8 cellular contexts compared by ENCODE assay signal in the genomic region with DNA sequence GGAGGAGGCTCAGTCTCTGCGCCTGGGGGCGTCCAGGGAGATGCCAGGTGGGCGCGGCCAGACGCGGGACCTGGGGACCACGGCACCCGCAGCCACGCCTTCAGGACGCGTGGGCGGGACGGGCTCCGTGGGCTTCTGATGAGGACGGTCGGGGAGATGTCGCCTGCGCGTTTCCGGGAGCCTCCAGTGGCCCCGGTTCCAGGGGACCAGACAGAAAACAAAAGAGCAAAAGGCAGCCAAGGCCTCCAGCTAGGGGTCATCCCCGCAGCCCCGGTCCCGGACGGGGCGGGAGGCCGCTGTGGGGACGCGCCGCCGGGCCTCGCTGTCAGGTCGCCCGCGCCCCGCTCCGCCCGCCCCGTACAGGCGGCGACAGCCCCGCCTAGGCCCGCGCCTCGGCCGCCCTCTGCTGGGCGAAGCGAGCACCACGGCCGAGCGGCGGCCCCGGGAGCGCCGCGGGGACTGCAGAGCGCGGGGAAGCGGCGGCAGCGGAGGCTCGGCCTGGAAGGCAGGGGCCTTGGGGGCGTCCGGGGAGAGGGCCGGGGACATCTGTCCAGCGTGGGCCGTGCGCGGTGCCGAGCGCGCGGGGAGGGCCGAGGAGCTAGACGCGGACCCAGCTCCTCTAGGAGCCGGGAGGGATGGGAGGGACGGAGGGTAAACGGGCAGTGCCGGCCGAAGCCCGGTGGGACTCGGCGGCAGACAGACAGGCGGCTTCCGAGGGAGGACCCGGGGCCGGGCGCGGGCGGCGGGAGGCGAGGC. TPM values are rescaled to one million over a fixed set of nuclear protein-coding genes. Genes with fewer than 3 reads are reported as not detected.
DNase-seq lines count a peak whose midpoint lies in the region; ATAC-seq and TF ChIP-seq lines count a peak whose summit lies in the region.

No MANE protein-coding gene starts in this region.

- WGBS in testis, 2 donors: 0 to 1% methylated on average over 11 to 69 of the region's 93 CpGs

- 0 out of 2 replicates have a peak, but pooled peaks cover 3% of the 10 kb centered on the region for H3F3A ChIP-seq in GM23338 (replicated peaks; ENCODE audit: low read depth)

- H3K4me2 ChIP-seq in GM23338: peak overlapping the region; percentile 92
- peak overlapping the region; percentile 99 for H3K4me2 ChIP-seq in Karpas-422 (ENCODE audit: low read depth, low read length, poor library complexity, severe bottlenecking)

- TF ChIP-seq CTCF in GM23338 (conservative IDR thresholded peaks at IDR 0.05; ENCODE audit: low read depth in 2 of 2): peak; percentile 37 to 74
- peak in 2 of 3 donors; percentile 83 to 93 for TF ChIP-seq CTCF in omental fat pad (IDR thresholded peaks at IDR 0.05)
- TF ChIP-seq CTCF in testis (IDR thresholded peaks at IDR 0.05): peak; percentile 79 to 94 (median 94)

- peaks cover 17% of the 10 kb centered on the region for H3K27me3 Mint-ChIP-seq in GM23338 (ENCODE audit: insufficient read depth, low read depth, poor library complexity)
- H3K27me3 Mint-ChIP-seq in activated naive CD4-positive, alpha-beta T cell treated with anti-CD3 and anti-CD28 coated beads for 36 hours (ENCODE audit: low read depth): no peaks in the 10 kb centered on the region

- H3K9ac ChIP-seq in ES-I3 (ENCODE audit: low read depth, low read length) (peak overlapping the region; percentile 74), Karpas-422 (ENCODE audit: low read length) (peak overlapping the region; percentile 92)

- H3K4me3 Mint-ChIP-seq in GM23338: peak overlapping the region; percentile 71; the same call in 2 of the 3 replicates
- peak overlapping the region; percentile 80 for H3K4me3 Mint-ChIP-seq in activated naive CD4-positive, alpha-beta T cell treated with anti-CD3 and anti-CD28 coated beads for 36 hours

- H3K9me2 ChIP-seq in GM23338 (ENCODE audit: insufficient read depth) (no peaks in the 10 kb centered on the region), Karpas-422 (replicated peaks; ENCODE audit: insufficient read depth, low read length) (no peaks in the 10 kb centered on the region)

- H3K9me3 Mint-ChIP-seq in GM23338: peaks cover 9% of the 10 kb centered on the region
- H3K9me3 Mint-ChIP-seq in activated naive CD4-positive, alpha-beta T cell treated with anti-CD3 and anti-CD28 coated beads for 36 hours: peaks cover 8% of the 10 kb centered on the region

- H3K27ac Mint-ChIP-seq in GM23338: no peak overlapping the region
- peak overlapping the region; percentile 75 for H3K27ac Mint-ChIP-seq in activated naive CD4-positive, alpha-beta T cell treated with anti-CD3 and anti-CD28 coated beads for 36 hours

- H3K4me1 ChIP-seq in ES-I3 (ENCODE audit: insufficient read depth, low read length): no peaks in the 10 kb centered on the region; the same call in 1 of the 2 replicates
- peaks cover 11% of the 10 kb centered on the region; the same call in 1 of the 2 replicates for H3K4me1 ChIP-seq in GM23338 (ENCODE audit: insufficient read depth)
- peaks cover 42% of the 10 kb centered on the region for H3K4me1 ChIP-seq in Karpas-422 (ENCODE audit: low read length)
- peaks cover 6% of the 10 kb centered on the region for H3K4me1 ChIP-seq in testis

- peaks cover 22% of the 10 kb centered on the region for H3K4me1 Mint-ChIP-seq in GM23338
- H3K4me1 Mint-ChIP-seq in activated naive CD4-positive, alpha-beta T cell treated with anti-CD3 and anti-CD28 coated beads for 36 hours (ENCODE audit: low read depth): peaks cover 5% of the 10 kb centered on the region

- H3K9me3 ChIP-seq in ES-I3 (ENCODE audit: control insufficient read depth, insufficient read depth, low read length) (no peaks in the 10 kb centered on the region), Karpas-422 (ENCODE audit: low read length) (0 out of 2 replicates have a peak, but pooled peaks cover 4% of the 10 kb centered on the region), testis (no peaks in the 10 kb centered on the region)

- H3K27ac ChIP-seq in GM23338 (ENCODE audit: low read depth) (no peak overlapping the region), Karpas-422 (ENCODE audit: low read length) (peak overlapping the region; percentile 99), testis (peak overlapping the region; percentile 75 to 88)

- peak overlapping the region; percentile 73 for H3K4me3 ChIP-seq in GM23338
- H3K4me3 ChIP-seq in Karpas-422 (ENCODE audit: low read length): peak overlapping the region; percentile 77
- peak overlapping the region; percentile 60 to 65 for H3K4me3 ChIP-seq in testis

- H3K36me3 ChIP-seq in ES-I3 (ENCODE audit: insufficient read depth, low read length) (no peaks in the 10 kb centered on the region), GM23338 (ENCODE audit: insufficient read depth) (no peaks in the 10 kb centered on the region), Karpas-422 (ENCODE audit: insufficient read depth, low read length) (no peaks in the 10 kb centered on the region), testis (ENCODE audit: low read depth, missing control alignments) (no peaks in the 10 kb centered on the region)

- H2AFZ ChIP-seq in GM23338: peak overlapping the region; percentile 97
- H2AFZ ChIP-seq in Karpas-422 (ENCODE audit: low read length): peak overlapping the region; percentile 74

- H3K27me3 ChIP-seq in GM23338 (ENCODE audit: insufficient read depth): peaks cover 21% of the 10 kb centered on the region
- no peaks in the 10 kb centered on the region for H3K27me3 ChIP-seq in Karpas-422 (ENCODE audit: low read length)
- H3K27me3 ChIP-seq in testis: no peaks in the 10 kb centered on the region

- DNase-seq in GM23338 (ENCODE audit: low spot score) (peak; percentile 85), Karpas-422 (peak; percentile 94), SK-MEL-5 (ENCODE audit: low read depth, low spot score) (peak; percentile 64), globus pallidus (ENCODE audit: low spot score) (peak; percentile 66), omental fat pad (ENCODE audit: low spot score) (peak; percentile 70), testis (peak; percentile 73)
- peak; percentile 86 for DNase-seq in activated naive CD4-positive, alpha-beta T cell treated with anti-CD3 and anti-CD28 coated beads for 36 hours

- in situ Hi-C loops in SK-MEL-5 (cut with HindIII; ENCODE audit: low pct_unique_long_range_greater_than_20kb, low sequenced_read_pairs): no loop called here

- intact Hi-C loops in activated naive CD4-positive, alpha-beta T cell treated with anti-CD3 and anti-CD28 coated beads for 36 hours (cut with micrococcal nuclease): loop anchor here (1.0 to 10.0 kb wide), 9 partner anchors 39 to 880 kb away; a partner anchor contains a TSS
- intact Hi-C loops in testis (cut with DNase I; ENCODE audit: low total_unique reads): loop anchor here (10.0 kb wide), 1 partner anchor 240 kb away; no protein-coding TSS in a partner anchor

- H3K36me3 Mint-ChIP-seq in GM23338 (ENCODE audit: low read depth): peaks cover 6% of the 10 kb centered on the region; the same call in 1 of the 3 replicates
- H3K36me3 Mint-ChIP-seq in activated naive CD4-positive, alpha-beta T cell treated with anti-CD3 and anti-CD28 coated beads for 36 hours (ENCODE audit: low read depth): no peaks in the 10 kb centered on the region

- H3K79me2 ChIP-seq in GM23338 (replicated peaks; ENCODE audit: insufficient read depth) (no peaks in the 10 kb centered on the region), Karpas-422 (ENCODE audit: low read length) (no peaks in the 10 kb centered on the region)

- TF ChIP-seq POLR2A in testis (IDR thresholded peaks at IDR 0.05): no peak

- peak; percentile 88 for ATAC-seq in GM23338
- peak; percentile 94 for ATAC-seq in omental fat pad (ENCODE audit: low FRiP score)

- no peaks in the 10 kb centered on the region for H4K20me1 ChIP-seq in GM23338 (replicated peaks; ENCODE audit: insufficient read depth)
- no peaks in the 10 kb centered on the region for H4K20me1 ChIP-seq in Karpas-422 (ENCODE audit: insufficient read depth, low read depth, low read length)

- CTCF ChIA-PET in activated naive CD4-positive, alpha-beta T cell treated with anti-CD3 and anti-CD28 coated beads for 36 hours (lab: Charles Lee): interaction anchor here (0.5 to 2.2 kb wide), 8 partner anchors 14 to 1467 kb away, joined by 3 to 8 read pairs (median 3); a partner anchor contains a TSS

TF ChIP-seq in GM23338, 12 proteins besides CTCF, POLR2A, EP300 and RAD21 (continues in another document):
- TF ChIP-seq ZNF331 (CRISPR knock-in tag; IDR thresholded peaks at IDR 0.05; ENCODE audit: low read depth): no peak
- no peak for TF ChIP-seq EZH2phosphoT487 (IDR thresholded peaks at IDR 0.05; ENCODE audit: unreplicated experiment)

RNA-seq across cellular contexts. Expression of a gene that starts 48.7 kb away (rescaled TPM):
- total RNA-seq in GM23338 (2014; rRNA removed; shearing (Covaris generic)): 3.7 and 5.7 TPM in 2 replicates
- polyA plus RNA-seq in GM23338 (2016; fragmentation: Nextera tagmentation; extraction: Ambion mirVana) (9.7 and 10.7 TPM in 2 replicates), testis (ENCODE audit: insufficient read depth, low read depth, low replicate concordance) (8.9 TPM)
- 3.4 and 5.5 TPM in 2 replicates for total RNA-seq in Karpas-422 (2014; rRNA removed; shearing (Covaris generic); ENCODE audit: low replicate concordance)
- total RNA-seq in SK-MEL-5 (2014; rRNA removed; shearing (Covaris generic)): 6.6 and 10.9 TPM in 2 replicates
- 5.1 and 6.0 TPM in 2 replicates for polyA plus RNA-seq in SK-MEL-5 (2015; cell fraction: cytosol; rRNA removed)
- 3.6 and 8.7 TPM in 2 replicates for polyA plus RNA-seq in SK-MEL-5 (2015; cell fraction: nucleus; rRNA removed)
- 10 to 100 TPM in 1 of 2 experiments, 1 to 10 TPM in 1; 9.3 to 10.3 TPM for total RNA-seq in activated naive CD4-positive, alpha-beta T cell treated with anti-CD3 and anti-CD28 coated beads for 36 hours
- total RNA-seq in omental fat pad (10 to 100 TPM in 1 of 4 donors, 1 to 10 TPM in 3; 3.5 to 13.6 (median 5.2) TPM), testis (10 to 100 TPM; 10.3 to 11.9 TPM)
